Comparison of ENCODE assay signal across 1 cellular context in the genomic region with DNA sequence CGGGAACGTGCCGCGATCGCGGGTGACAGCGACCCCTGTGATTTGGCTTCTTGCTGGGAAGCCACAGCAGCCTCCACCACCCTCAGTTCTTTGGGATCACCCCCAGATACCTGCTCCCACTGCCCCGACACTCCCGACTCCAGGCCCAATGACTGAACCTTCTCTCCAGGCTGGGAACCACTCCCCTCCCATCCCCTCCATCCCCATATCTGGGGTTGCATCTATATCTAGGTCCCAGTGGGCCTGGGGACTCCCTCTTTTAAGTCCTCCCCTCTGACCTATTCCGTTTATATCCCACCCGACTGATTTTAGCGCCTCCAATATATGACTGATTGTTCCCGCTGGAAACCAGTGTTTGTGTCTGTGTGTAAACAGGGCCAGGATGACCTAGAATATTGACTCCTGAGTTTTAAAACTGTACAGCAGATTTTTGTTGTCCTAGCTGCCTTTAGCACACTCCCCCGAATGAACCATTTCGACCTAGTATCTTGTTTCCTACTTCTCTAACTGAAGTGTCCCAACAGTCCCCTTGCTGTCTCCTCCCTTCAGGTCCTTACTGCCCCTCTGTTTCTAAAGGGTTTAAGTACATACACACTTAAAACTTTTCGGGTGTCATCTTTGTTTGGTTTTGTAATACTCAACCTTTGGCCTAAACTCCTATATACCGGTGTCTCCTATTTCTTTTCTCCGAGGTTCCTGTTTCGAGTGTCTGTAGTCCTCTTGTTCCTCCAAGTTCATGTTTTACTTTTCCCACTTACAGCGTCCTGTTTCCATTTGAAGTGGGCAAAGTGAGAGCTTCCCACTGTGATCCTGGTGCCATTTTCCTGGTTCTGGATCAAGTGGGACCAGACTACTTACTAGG.
TF ChIP-seq lines count a peak whose summit lies in the region.

No MANE protein-coding gene starts in this region.

TF ChIP-seq in HepG2, 621 proteins besides CTCF, POLR2A, EP300 and RAD21 (continued from another document and continues in another):
- TF ChIP-seq, protein P1, sequence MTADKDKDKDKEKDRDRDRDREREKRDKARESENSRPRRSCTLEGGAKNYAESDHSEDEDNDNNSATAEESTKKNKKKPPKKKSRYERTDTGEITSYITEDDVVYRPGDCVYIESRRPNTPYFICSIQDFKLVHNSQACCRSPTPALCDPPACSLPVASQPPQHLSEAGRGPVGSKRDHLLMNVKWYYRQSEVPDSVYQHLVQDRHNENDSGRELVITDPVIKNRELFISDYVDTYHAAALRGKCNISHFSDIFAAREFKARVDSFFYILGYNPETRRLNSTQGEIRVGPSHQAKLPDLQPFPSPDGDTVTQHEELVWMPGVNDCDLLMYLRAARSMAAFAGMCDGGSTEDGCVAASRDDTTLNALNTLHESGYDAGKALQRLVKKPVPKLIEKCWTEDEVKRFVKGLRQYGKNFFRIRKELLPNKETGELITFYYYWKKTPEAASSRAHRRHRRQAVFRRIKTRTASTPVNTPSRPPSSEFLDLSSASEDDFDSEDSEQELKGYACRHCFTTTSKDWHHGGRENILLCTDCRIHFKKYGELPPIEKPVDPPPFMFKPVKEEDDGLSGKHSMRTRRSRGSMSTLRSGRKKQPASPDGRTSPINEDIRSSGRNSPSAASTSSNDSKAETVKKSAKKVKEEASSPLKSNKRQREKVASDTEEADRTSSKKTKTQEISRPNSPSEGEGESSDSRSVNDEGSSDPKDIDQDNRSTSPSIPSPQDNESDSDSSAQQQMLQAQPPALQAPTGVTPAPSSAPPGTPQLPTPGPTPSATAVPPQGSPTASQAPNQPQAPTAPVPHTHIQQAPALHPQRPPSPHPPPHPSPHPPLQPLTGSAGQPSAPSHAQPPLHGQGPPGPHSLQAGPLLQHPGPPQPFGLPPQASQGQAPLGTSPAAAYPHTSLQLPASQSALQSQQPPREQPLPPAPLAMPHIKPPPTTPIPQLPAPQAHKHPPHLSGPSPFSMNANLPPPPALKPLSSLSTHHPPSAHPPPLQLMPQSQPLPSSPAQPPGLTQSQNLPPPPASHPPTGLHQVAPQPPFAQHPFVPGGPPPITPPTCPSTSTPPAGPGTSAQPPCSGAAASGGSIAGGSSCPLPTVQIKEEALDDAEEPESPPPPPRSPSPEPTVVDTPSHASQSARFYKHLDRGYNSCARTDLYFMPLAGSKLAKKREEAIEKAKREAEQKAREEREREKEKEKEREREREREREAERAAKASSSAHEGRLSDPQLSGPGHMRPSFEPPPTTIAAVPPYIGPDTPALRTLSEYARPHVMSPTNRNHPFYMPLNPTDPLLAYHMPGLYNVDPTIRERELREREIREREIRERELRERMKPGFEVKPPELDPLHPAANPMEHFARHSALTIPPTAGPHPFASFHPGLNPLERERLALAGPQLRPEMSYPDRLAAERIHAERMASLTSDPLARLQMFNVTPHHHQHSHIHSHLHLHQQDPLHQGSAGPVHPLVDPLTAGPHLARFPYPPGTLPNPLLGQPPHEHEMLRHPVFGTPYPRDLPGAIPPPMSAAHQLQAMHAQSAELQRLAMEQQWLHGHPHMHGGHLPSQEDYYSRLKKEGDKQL (CRISPR knock-in tag; IDR thresholded peaks at IDR 0.05; ENCODE audit: low read depth): no peak
- TF ChIP-seq, protein P2, sequence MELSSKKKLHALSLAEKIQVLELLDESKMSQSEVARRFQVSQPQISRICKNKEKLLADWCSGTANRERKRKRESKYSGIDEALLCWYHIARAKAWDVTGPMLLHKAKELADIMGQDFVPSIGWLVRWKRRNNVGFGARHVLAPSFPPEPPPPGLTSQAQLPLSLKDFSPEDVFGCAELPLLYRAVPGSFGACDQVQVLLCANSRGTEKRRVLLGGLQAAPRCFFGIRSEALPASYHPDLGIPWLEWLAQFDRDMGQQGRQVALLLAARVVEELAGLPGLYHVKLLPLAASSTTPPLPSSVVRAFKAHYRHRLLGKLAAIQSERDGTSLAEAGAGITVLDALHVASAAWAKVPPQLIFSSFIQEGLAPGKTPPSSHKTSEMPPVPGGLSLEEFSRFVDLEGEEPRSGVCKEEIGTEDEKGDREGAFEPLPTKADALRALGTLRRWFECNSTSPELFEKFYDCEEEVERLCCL (CRISPR knock-in tag; IDR thresholded peaks at IDR 0.05; ENCODE audit: borderline replicate concordance): 0 out of 2 replicates have a peak, but pooled peaks have one; percentile 8
- no peak for TF ChIP-seq ZNF33B (CRISPR knock-in tag; IDR thresholded peaks at IDR 0.05)
- no peak; the same call in 1 of the 2 replicates for TF ChIP-seq SPEN (CRISPR knock-in tag; IDR thresholded peaks at IDR 0.05; ENCODE audit: low read depth)
- no peak for TF ChIP-seq ZNF660 (CRISPR knock-in tag; IDR thresholded peaks at IDR 0.05; ENCODE audit: borderline replicate concordance, low read depth)
- no peak for TF ChIP-seq KLF13 (CRISPR knock-in tag; IDR thresholded peaks at IDR 0.05)
- 0 out of 2 replicates have a peak, but pooled peaks have one; percentile 17 for TF ChIP-seq ZNF530 (CRISPR knock-in tag; IDR thresholded peaks at IDR 0.05; ENCODE audit: low read depth)
- no peak for TF ChIP-seq ZFP90 (CRISPR knock-in tag; IDR thresholded peaks at IDR 0.05; ENCODE audit: borderline replicate concordance)
- TF ChIP-seq, protein P3, sequence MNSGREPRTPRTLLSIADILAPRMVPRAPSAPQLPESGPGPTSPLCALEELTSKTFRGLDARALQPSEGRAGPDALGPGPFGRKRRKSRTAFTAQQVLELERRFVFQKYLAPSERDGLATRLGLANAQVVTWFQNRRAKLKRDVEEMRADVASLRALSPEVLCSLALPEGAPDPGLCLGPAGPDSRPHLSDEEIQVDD (CRISPR knock-in tag; IDR thresholded peaks at IDR 0.05; ENCODE audit: borderline replicate concordance): no peak
- peak; percentile 51; the same call in 1 of the 2 replicates for TF ChIP-seq FOXA3 (CRISPR knock-in tag; IDR thresholded peaks at IDR 0.05)
- TF ChIP-seq, protein P4, sequence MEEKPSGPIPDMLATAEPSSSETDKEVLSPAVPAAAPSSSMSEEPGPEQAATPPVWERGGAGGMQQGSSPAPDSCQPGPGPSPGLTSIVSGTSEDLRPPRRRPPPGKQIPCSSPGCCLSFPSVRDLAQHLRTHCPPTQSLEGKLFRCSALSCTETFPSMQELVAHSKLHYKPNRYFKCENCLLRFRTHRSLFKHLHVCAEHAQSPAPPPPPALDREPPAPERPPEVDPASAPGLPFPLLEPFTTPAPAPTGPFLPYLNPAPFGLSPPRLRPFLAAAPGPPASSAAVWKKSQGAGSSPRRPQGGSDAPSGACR (CRISPR knock-in tag; IDR thresholded peaks at IDR 0.05): no peak
- TF ChIP-seq MXI1 (IDR thresholded peaks at IDR 0.05; ENCODE audit: borderline replicate concordance, low read depth, low read length): no peak
- 0 out of 2 replicates have a peak, but pooled peaks have one; percentile 69 for TF ChIP-seq ZFP37 (CRISPR knock-in tag; IDR thresholded peaks at IDR 0.05; ENCODE audit: borderline replicate concordance)
- no peak for TF ChIP-seq BORCS8-MEF2B (CRISPR knock-in tag; IDR thresholded peaks at IDR 0.05)
- TF ChIP-seq DR1 (CRISPR knock-in tag; IDR thresholded peaks at IDR 0.05): no peak
- no peak for TF ChIP-seq SMAD3 (CRISPR knock-in tag; IDR thresholded peaks at IDR 0.05)
- peak; percentile 9 for TF ChIP-seq DBP (CRISPR knock-in tag; IDR thresholded peaks at IDR 0.05; ENCODE audit: not compliant biosample characterization)
- no peak for TF ChIP-seq PBX2 (CRISPR knock-in tag; IDR thresholded peaks at IDR 0.05)
- TF ChIP-seq ZNF407 (CRISPR knock-in tag; IDR thresholded peaks at IDR 0.05; ENCODE audit: not compliant biosample characterization): no peak
- TF ChIP-seq, protein P5, sequence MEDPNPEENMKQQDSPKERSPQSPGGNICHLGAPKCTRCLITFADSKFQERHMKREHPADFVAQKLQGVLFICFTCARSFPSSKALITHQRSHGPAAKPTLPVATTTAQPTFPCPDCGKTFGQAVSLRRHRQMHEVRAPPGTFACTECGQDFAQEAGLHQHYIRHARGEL (CRISPR knock-in tag; IDR thresholded peaks at IDR 0.05): no peak
- 0 out of 2 replicates have a peak, but pooled peaks have one; percentile 2 for TF ChIP-seq ZNF280D (CRISPR knock-in tag; IDR thresholded peaks at IDR 0.05)
- TF ChIP-seq, protein P6, sequence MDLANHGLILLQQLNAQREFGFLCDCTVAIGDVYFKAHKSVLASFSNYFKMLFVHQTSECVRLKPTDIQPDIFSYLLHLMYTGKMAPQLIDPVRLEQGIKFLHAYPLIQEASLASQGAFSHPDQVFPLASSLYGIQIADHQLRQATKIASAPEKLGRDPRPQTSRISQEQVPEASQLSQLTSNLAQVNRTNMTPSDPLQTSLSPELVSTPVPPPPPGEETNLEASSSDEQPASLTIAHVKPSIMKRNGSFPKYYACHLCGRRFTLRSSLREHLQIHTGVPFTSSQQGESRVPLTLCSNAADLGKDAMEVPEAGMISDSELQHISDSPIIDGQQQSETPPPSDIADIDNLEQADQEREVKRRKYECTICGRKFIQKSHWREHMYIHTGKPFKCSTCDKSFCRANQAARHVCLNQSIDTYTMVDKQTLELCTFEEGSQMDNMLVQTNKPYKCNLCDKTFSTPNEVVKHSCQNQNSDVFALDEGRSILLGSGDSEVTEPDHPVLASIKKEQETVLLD (CRISPR knock-in tag; IDR thresholded peaks at IDR 0.05; ENCODE audit: low read depth): no peak
